ENCODE assay signal across 20 cellular contexts in genomic region chr15:40157748-40158447, GRCh38.
"Had no signal": no experiment of that assay in that cellular context is flagged by ENCODE, and none has a peak within 500 bp of the region (broad histone marks: within the 10 kb centered on the region; RNA-seq: fewer than 3 reads in every experiment).

No MANE protein-coding gene starts in this region.

- H3K27me3 ChIP-seq: esophagus squamous epithelium, right atrium auricular region, testis, upper lobe of left lung had no signal

- H3K27ac ChIP-seq: esophagus squamous epithelium, left ventricle myocardium inferior, prostate gland, right atrium auricular region, skin epidermis, testis, upper lobe of left lung had no signal

- H3K4me1 ChIP-seq: testis had no signal

- H3K36me3 ChIP-seq: esophagus squamous epithelium, left ventricle myocardium inferior, prostate gland, right atrium auricular region, upper lobe of left lung had no signal

- ATAC-seq: stimulated activated memory B cell treated with anti-CD40 and anti-IgM and Interleukin-4, amounts not matched to agents 10 μg/mL and 1 μg/mL and 100 μg/mL, for 72 hours had no signal

- H3K27me3 Mint-ChIP-seq: activated B cell treated with CpG ODN at 0.5 μM for 24 hours; activated CD4-positive, alpha-beta memory T cell treated with anti-CD3 and anti-CD28 coated beads for 36 hours; activated naive CD8-positive, alpha-beta T cell; stimulated activated memory B cell treated with anti-CD40 and anti-IgM and Interleukin-4, amounts not matched to agents 10 μg/mL and 1 μg/mL and 100 μg/mL, for 72 hours had no signal

- H3K4me1 Mint-ChIP-seq: activated B cell treated with CpG ODN at 0.5 μM for 24 hours had no signal

- H3K4me3 Mint-ChIP-seq: activated B cell treated with CpG ODN at 0.5 μM for 24 hours; activated CD4-positive, alpha-beta memory T cell treated with anti-CD3 and anti-CD28 coated beads for 36 hours; activated naive CD8-positive, alpha-beta T cell; immature natural killer cell; nephron progenitor cell; stimulated activated memory B cell treated with anti-CD40 and anti-IgM and Interleukin-4, amounts not matched to agents 10 μg/mL and 1 μg/mL and 100 μg/mL, for 72 hours had no signal

- H3K27ac Mint-ChIP-seq: activated B cell treated with CpG ODN at 0.5 μM for 24 hours; activated CD4-positive, alpha-beta memory T cell treated with anti-CD3 and anti-CD28 coated beads for 36 hours; activated naive CD8-positive, alpha-beta T cell; immature natural killer cell; nephron progenitor cell; stimulated activated memory B cell treated with anti-CD40 and anti-IgM and Interleukin-4, amounts not matched to agents 10 μg/mL and 1 μg/mL and 100 μg/mL, for 72 hours had no signal

- H3K4me3 ChIP-seq: esophagus squamous epithelium, left ventricle myocardium inferior, prostate gland, right atrium auricular region, skin epidermis, testis, upper lobe of left lung had no signal

- DNase-seq: activated B cell treated with CpG ODN at 0.5 μM for 24 hours; activated CD4-positive, alpha-beta memory T cell treated with anti-CD3 and anti-CD28 coated beads for 36 hours; activated CD4-positive, alpha-beta T cell treated with anti-CD3 and anti-CD28 coated beads for 4 hours; activated T-cell treated with anti-CD3 and anti-CD28 coated beads for 4 hours; dermis blood vessel endothelial cell; effector memory CD4-positive, alpha-beta T cell; esophagus squamous epithelium; immature natural killer cell; kidney glomerular epithelial cell; left ventricle myocardium inferior; mammary epithelial cell; nephron progenitor cell; stimulated activated CD4-positive, alpha-beta T cell treated with anti-CD3 and anti-CD28 coated beads, Interleukin-4, amount 100 ng/mL, for 24 hours; testis had no signal

- H3K9me3 ChIP-seq: esophagus squamous epithelium, left ventricle myocardium inferior, prostate gland, right atrium auricular region, testis, upper lobe of left lung had no signal

- H3K36me3 Mint-ChIP-seq: activated naive CD8-positive, alpha-beta T cell; immature natural killer cell; stimulated activated memory B cell treated with anti-CD40 and anti-IgM and Interleukin-4, amounts not matched to agents 10 μg/mL and 1 μg/mL and 100 μg/mL, for 72 hours had no signal

- H3K9me3 Mint-ChIP-seq: activated B cell treated with CpG ODN at 0.5 μM for 24 hours; activated CD4-positive, alpha-beta memory T cell treated with anti-CD3 and anti-CD28 coated beads for 36 hours; immature natural killer cell; nephron progenitor cell; stimulated activated memory B cell treated with anti-CD40 and anti-IgM and Interleukin-4, amounts not matched to agents 10 μg/mL and 1 μg/mL and 100 μg/mL, for 72 hours had no signal
